In genomic region chr2:132651115-132652099, GRCh38 we compare ENCODE assay signal across 9 cellular contexts. TPM values are rescaled to one million over a fixed set of nuclear protein-coding genes. Genes with fewer than 3 reads are reported as not detected.
DNase-seq lines count a peak whose midpoint lies in the region; FAIRE-seq and TF ChIP-seq lines count a peak whose summit lies in the region.
"Had no signal": no experiment of that assay in that cellular context is flagged by ENCODE, and none has a peak within 500 bp of the region (broad histone marks: within the 10 kb centered on the region; RNA-seq: fewer than 3 reads in every experiment).

No MANE protein-coding gene starts in this region.

- H2BK120ac ChIP-seq in neuronal stem cell (ENCODE audit: low read depth, low read length) = no peak overlapping the region

- no peak overlapping the region for H2AFZ ChIP-seq in neuronal stem cell (ENCODE audit: low read length)

- H3K4ac ChIP-seq in neuronal stem cell (ENCODE audit: low read length) = no peak overlapping the region

- no peak overlapping the region for H3K4me3 ChIP-seq in neuronal stem cell (ENCODE audit: low read length in 2 of 2)

- no peak overlapping the region for H4K8ac ChIP-seq in neuronal stem cell (ENCODE audit: low read depth, low read length)

- H3K27ac Mint-ChIP-seq in glutamatergic neuron (ENCODE audit: unreplicated experiment) = no peak overlapping the region
- H3K27ac Mint-ChIP-seq: stimulated activated naive CD8-positive, alpha-beta T cell treated with anti-CD3 and anti-CD28 coated beads, Interleukin-15, Interleukin-2, amounts not matched to agents 100 ng/mL and 50 ng/mL, for 24 hours had no signal

- no peaks in the 10 kb centered on the region for H3K27me3 Mint-ChIP-seq in glutamatergic neuron (ENCODE audit: unreplicated experiment)

- no peaks in the 10 kb centered on the region for H3K9me3 ChIP-seq in neuronal stem cell (replicated peaks in 1 of 2; ENCODE audit: control insufficient read depth in 2 of 2, insufficient read depth in 1 of 2, low read depth in 1 of 2, low read length in 2 of 2)

- peaks cover 0 to 11% of the 10 kb centered on the region in 2 donors for H3K36me3 ChIP-seq in neuronal stem cell (replicated peaks in 1 of 2; ENCODE audit: control insufficient read depth in 2 of 2, insufficient read depth in 2 of 2, low read length in 2 of 2)

- DNase-seq in NCI-H1436 (lab: John Stamatoyannopoulos, UW) = peak; percentile 23
- DNase-seq in NCI-H1436 treated with DMSO at 0.1 percent for 48 hours (lab: John Stamatoyannopoulos, UW) = no peak
- peak; percentile 20 for DNase-seq in RCC 7860 (ENCODE audit: low spot score)
- no peak for DNase-seq in glutamatergic neuron
- peak; percentile 58 for DNase-seq in superior temporal gyrus (ENCODE audit: extremely low spot score)
- no peak for DNase-seq in neuronal stem cell (ENCODE audit: low spot score)
- no peak for DNase-seq in SKM-1 treated with dmso at 0.1 percent for 144 hours (lab: John Stamatoyannopoulos, UW; ENCODE audit: unreplicated experiment)
- DNase-seq in T-helper 1 cell = no peak

- H3K4me1 Mint-ChIP-seq in glutamatergic neuron (ENCODE audit: low read depth, unreplicated experiment) = peaks cover 1% of the 10 kb centered on the region

- no peak overlapping the region for H3K27ac ChIP-seq in neuronal stem cell (replicated peaks; ENCODE audit: low read length)

- no peak overlapping the region for H3K4me3 Mint-ChIP-seq in glutamatergic neuron (ENCODE audit: unreplicated experiment)
- H3K4me3 Mint-ChIP-seq: stimulated activated naive CD8-positive, alpha-beta T cell treated with anti-CD3 and anti-CD28 coated beads, Interleukin-15, Interleukin-2, amounts not matched to agents 100 ng/mL and 50 ng/mL, for 24 hours had no signal

- no peak overlapping the region for H3K4me2 ChIP-seq in neuronal stem cell (ENCODE audit: insufficient read depth, low read length, poor library complexity, severe bottlenecking)

- H3K36me3 Mint-ChIP-seq in glutamatergic neuron (ENCODE audit: unreplicated experiment) = no peaks in the 10 kb centered on the region

- TF ChIP-seq CTCF in glutamatergic neuron (IDR thresholded peaks at IDR 0.05; ENCODE audit: partially characterized antibody, unreplicated experiment) = peak; percentile 56

- no peak overlapping the region for H3K23ac ChIP-seq in neuronal stem cell (ENCODE audit: low read depth, low read length, poor library complexity)

- no peak overlapping the region for H2AK5ac ChIP-seq in neuronal stem cell (ENCODE audit: low read depth, low read length)

- H3K9me3 Mint-ChIP-seq in glutamatergic neuron (ENCODE audit: unreplicated experiment) = no peaks in the 10 kb centered on the region
- H3K9me3 Mint-ChIP-seq: stimulated activated naive CD8-positive, alpha-beta T cell treated with anti-CD3 and anti-CD28 coated beads, Interleukin-15, Interleukin-2, amounts not matched to agents 100 ng/mL and 50 ng/mL, for 24 hours had no signal

- no peak overlapping the region for H3K9ac ChIP-seq in neuronal stem cell (ENCODE audit: low read depth, low read length, poor library complexity)

- FAIRE-seq in RCC 7860 (lab: Jason Lieb, UNC) = no peak

- no peaks in the 10 kb centered on the region for H3K27me3 ChIP-seq in neuronal stem cell (ENCODE audit: control insufficient read depth in 3 of 3, insufficient read depth in 3 of 3, low read depth in 1 of 3, low read length in 3 of 3)

- no peak overlapping the region for H4K91ac ChIP-seq in neuronal stem cell (ENCODE audit: low read depth, low read length, poor library complexity)

- H3K14ac ChIP-seq in neuronal stem cell (ENCODE audit: low read length) = no peak overlapping the region

- no CpG with 5 or more reads among the region's 13 CpGs for WGBS in neuronal stem cell (ENCODE audit: extremely low coverage in 2 of 2, insufficient read length in 2 of 2, insufficient replicate concordance in 1 of 2), 2 donors

- no peak overlapping the region for H2BK12ac ChIP-seq in neuronal stem cell (ENCODE audit: low read length)

- no peak overlapping the region for H3K18ac ChIP-seq in neuronal stem cell (ENCODE audit: low read length)

- H2BK15ac ChIP-seq in neuronal stem cell (ENCODE audit: low read length) = no peak overlapping the region

- peaks cover 2 to 9% of the 10 kb centered on the region in 2 donors for H3K4me1 ChIP-seq in neuronal stem cell (ENCODE audit: control insufficient read depth in 2 of 2, insufficient read depth in 1 of 2, low read depth in 1 of 2, low read length in 2 of 2)

- no peak overlapping the region for H2BK5ac ChIP-seq in neuronal stem cell (ENCODE audit: low read length)

- H3K79me1 ChIP-seq in neuronal stem cell (ENCODE audit: low read depth, low read length) = no peaks in the 10 kb centered on the region

RNA-seq across cellular contexts. Expression of gene LYPD1, which starts 18.6 kb away (rescaled TPM):
- 1.1 TPM for total RNA-seq in glutamatergic neuron (ENCODE audit: unreplicated experiment)
- polyA plus RNA-seq in neuronal stem cell (2013, experiment 1 of 2) = 11.8 TPM
- 11.4 TPM for polyA plus RNA-seq in neuronal stem cell (2013, experiment 2 of 2)

Comparison
In these comparisons a context has a peak if more than half of its experiments do, and no peak if none do; other contexts are left out.
1. DNase-seq: peak in NCI-H1436 (single experiment), RCC 7860 (single experiment) and superior temporal gyrus (single experiment); none in NCI-H1436 treated with DMSO at 0.1 percent for 48 hours (single experiment), glutamatergic neuron (single experiment), neuronal stem cell (single experiment), SKM-1 treated with dmso at 0.1 percent for 144 hours (single experiment) and T-helper 1 cell (0 of 5).